Comparison of ENCODE assay signal across 25 cellular contexts in the genomic region with DNA sequence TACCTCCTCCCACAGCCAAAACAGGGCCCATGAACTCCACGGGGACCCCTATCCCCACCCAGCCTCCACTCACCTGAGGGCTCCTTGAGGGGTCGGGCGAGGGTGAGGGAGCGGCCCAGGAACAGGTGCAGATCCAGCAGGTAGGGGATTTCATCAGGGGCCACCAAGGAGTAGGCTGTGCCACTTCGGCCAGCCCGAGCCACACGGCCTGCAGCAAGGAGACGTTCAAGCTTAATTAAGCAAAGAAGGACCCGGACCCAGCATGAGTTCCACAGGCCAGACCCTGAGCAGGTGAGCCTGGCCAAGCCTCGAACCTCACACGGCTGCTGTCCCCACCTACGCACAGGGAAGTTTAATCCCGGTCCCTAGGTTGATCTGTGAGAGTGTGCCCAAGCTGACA. TPM values are rescaled to one million over a fixed set of nuclear protein-coding genes. Genes with fewer than 3 reads are reported as not detected.
"Had no signal": no experiment of that assay in that cellular context is flagged by ENCODE, and none has a peak within 500 bp of the region (broad histone marks: within the 10 kb centered on the region; RNA-seq: fewer than 3 reads in every experiment).

No MANE protein-coding gene starts in this region.

- H3K4me3 Mint-ChIP-seq: activated CD4-positive, alpha-beta memory T cell treated with anti-CD3 and anti-CD28 coated beads for 36 hours; activated CD4-positive, alpha-beta T cell treated with anti-CD3 and anti-CD28 coated beads, Interleukin-2, amount 10 ng/mL, durations not matched to agents 7 days and 5 days; activated naive CD8-positive, alpha-beta T cell treated with anti-CD3 and anti-CD28 coated beads, Interleukin-2, amount 10 ng/mL, durations not matched to agents 7 days and 5 days; T-helper 17 cell had no signal

- H3K4me1 Mint-ChIP-seq: activated naive CD8-positive, alpha-beta T cell treated with anti-CD3 and anti-CD28 coated beads, Interleukin-2, amount 10 ng/mL, durations not matched to agents 7 days and 5 days had no signal

- H3K27me3 ChIP-seq: adrenal gland had no signal

- H3K9me3 Mint-ChIP-seq: activated CD4-positive, alpha-beta memory T cell treated with anti-CD3 and anti-CD28 coated beads for 36 hours; activated CD4-positive, alpha-beta T cell treated with anti-CD3 and anti-CD28 coated beads, Interleukin-2, amount 10 ng/mL, durations not matched to agents 7 days and 5 days; activated naive CD8-positive, alpha-beta T cell treated with anti-CD3 and anti-CD28 coated beads, Interleukin-2, amount 10 ng/mL, durations not matched to agents 7 days and 5 days had no signal

- H3K4me3 ChIP-seq: adrenal gland had no signal

- H3K27me3 Mint-ChIP-seq: activated CD4-positive, alpha-beta memory T cell treated with anti-CD3 and anti-CD28 coated beads for 36 hours; activated CD4-positive, alpha-beta T cell treated with anti-CD3 and anti-CD28 coated beads, Interleukin-2, amount 10 ng/mL, durations not matched to agents 7 days and 5 days; activated naive CD8-positive, alpha-beta T cell treated with anti-CD3 and anti-CD28 coated beads, Interleukin-2, amount 10 ng/mL, durations not matched to agents 7 days and 5 days; T-helper 17 cell had no signal

- ATAC-seq: PC-3, T-helper 17 cell had no signal

- H3K9me3 ChIP-seq: adrenal gland had no signal

- DNase-seq: activated CD4-positive, alpha-beta memory T cell treated with anti-CD3 and anti-CD28 coated beads for 36 hours; activated CD4-positive, alpha-beta T cell treated with anti-CD3 and anti-CD28 coated beads, Interleukin-2, amount 10 ng/mL, durations not matched to agents 7 days and 5 days; activated CD4-positive, CD25-positive, alpha-beta regulatory T cell; activated CD8-positive, alpha-beta memory T cell treated with anti-CD3 and anti-CD28 coated beads for 24 hours; activated naive CD4-positive, alpha-beta T cell treated with anti-CD3 and anti-CD28 coated beads, Interleukin-2, amount 50 U/mL, for 16 hours; activated naive CD8-positive, alpha-beta T cell treated with anti-CD3 and anti-CD28 coated beads, Interleukin-2, amount 10 ng/mL, durations not matched to agents 7 days and 5 days; activated T-cell treated with anti-CD3 and anti-CD28 coated beads for 4 hours; adrenal gland; anterior cingulate cortex; cerebellar nuclear complex; NCI-H1092; NCI-H1417 treated with DMSO at 0.1 percent for 48 hours; NCI-H1694 treated with DMSO at 0.1 percent for 48 hours; NCI-H2029 treated with DMSO at 0.1 percent for 48 hours; NCI-H345; NCI-H510A; NCI-H526 treated with DMSO at 0.1 percent for 48 hours; NCI-H82; PC-3; SHP77 treated with DMSO at 0.1 percent for 48 hours; T-helper 17 cell; T1000 had no signal

- H3K27ac Mint-ChIP-seq: activated CD4-positive, alpha-beta memory T cell treated with anti-CD3 and anti-CD28 coated beads for 36 hours; activated CD4-positive, alpha-beta T cell treated with anti-CD3 and anti-CD28 coated beads, Interleukin-2, amount 10 ng/mL, durations not matched to agents 7 days and 5 days; activated naive CD8-positive, alpha-beta T cell treated with anti-CD3 and anti-CD28 coated beads, Interleukin-2, amount 10 ng/mL, durations not matched to agents 7 days and 5 days; T-helper 17 cell had no signal

- H3K27ac ChIP-seq: adrenal gland had no signal

RNA-seq across cellular contexts. Expression of gene CFAP73, which starts 20.2 kb away (rescaled TPM):
- total RNA-seq: cardiac septum, MCF 10A, PC-3, SK-MEL-5, T-helper 17 cell had no signal

RNA-seq across cellular contexts. Expression of gene RASAL1, which starts 34.1 kb away (rescaled TPM):
- total RNA-seq: cardiac septum, MCF 10A had no signal
